ENCODE assay signal across 8 cellular contexts in the genomic region with DNA sequence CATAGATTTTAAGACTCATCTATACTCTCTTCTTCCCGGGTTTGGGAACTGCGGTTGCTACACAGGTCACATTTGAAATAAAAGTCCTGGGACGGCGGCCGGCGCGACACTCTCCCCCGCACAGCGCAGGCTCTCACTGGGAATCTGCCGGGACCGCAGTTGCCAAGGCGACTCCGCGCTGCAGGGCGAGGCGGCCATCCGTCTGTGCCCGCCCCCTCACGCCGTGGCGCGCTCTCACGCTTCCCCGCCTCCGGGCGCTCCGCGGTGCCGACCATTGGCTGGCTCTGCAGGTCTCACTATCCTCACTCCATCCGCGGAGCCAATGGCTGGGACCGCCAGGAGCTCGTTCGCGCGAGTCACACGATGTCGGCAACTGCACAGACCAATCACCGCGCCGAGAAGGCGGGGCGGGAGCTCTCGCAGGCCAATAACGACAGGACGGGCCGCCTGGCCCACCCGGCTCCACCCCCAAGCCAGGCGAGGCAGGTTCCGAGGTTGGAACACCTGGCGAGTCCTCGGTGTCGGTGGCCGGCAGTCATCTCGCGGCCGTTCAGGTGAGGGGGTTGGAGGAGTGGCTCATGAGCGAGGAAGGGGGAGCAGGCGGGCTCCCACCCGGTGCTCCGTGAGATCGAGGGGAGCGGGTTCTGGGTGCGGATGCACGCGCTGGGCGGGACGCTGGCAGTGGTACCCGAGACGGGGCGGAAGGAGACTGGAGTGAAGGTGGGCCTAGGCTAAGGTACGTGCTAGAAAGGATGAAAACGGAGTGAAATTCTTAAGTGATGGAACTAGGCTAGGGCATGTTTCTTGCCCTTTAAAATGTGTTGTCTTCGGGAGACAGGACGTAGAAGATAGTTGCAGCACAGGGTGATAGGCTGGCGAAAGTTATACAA. TPM values are rescaled to one million over a fixed set of nuclear protein-coding genes. Genes with fewer than 3 reads are reported as not detected.
DNase-seq lines count a peak whose midpoint lies in the region; ATAC-seq and TF ChIP-seq lines count a peak whose summit lies in the region.

A gene (plus strand): TSS at position 459 of the 890 bp plus-strand sequence. CDS start 5,702 bp downstream, outside the sequence.

- H3K4me1 ChIP-seq in upper lobe of right lung, result peaks cover 5% of the 10 kb centered on the region

- no peaks in the 10 kb centered on the region for H3K9me3 ChIP-seq in upper lobe of right lung

- intact Hi-C loops in T-helper 1 cell treated with Interleukin-12 subunit alpha and Interleukin-12 subunit beta and Interleukin-4 antibody, amounts not matched to agents 30 ng/mL and 1 ng/mL, for 36 hours (cut with micrococcal nuclease), result loop anchor here (1.0 to 5.0 kb wide), 9 partner anchors 26 to 1833 kb away; a partner anchor contains a TSS
- intact Hi-C loops in left cardiac atrium (cut with DNase I) (loop anchor here in 1 of 2 donors (10.0 kb wide), 1 partner anchor 123 kb away; a partner anchor contains a TSS), posterior vena cava (cut with DNase I) (loop anchor here in 1 of 2 donors (10.0 kb wide), 1 partner anchor 123 kb away; a partner anchor contains a TSS), upper lobe of right lung (cut with DNase I) (no loop called here)

- peak within 1 kb of the TSS; percentile 92 for H3K4me3 ChIP-seq in upper lobe of right lung

- H3K36me3 ChIP-seq in upper lobe of right lung, result peaks cover 7% of the 10 kb centered on the region

- peak within 1 kb of the TSS; percentile 88 for H3K27ac ChIP-seq in upper lobe of right lung

- DNase-seq in NCI-H1694 (lab: John Stamatoyannopoulos, UW) (peak; percentile 97), amygdala (lab: John Stamatoyannopoulos, UW) (peak; percentile 89 to 100 (median 99)), left cardiac atrium (peak; percentile 100), posterior vena cava (ENCODE audit: low spot score) (peak; percentile 100), upper lobe of right lung (peak; percentile 100)

- H3K27me3 ChIP-seq in upper lobe of right lung, result no peaks in the 10 kb centered on the region

- ATAC-seq in GM18498 (IDR thresholded peaks at IDR 0.05; ENCODE audit: unreplicated experiment), result peak; percentile 98
- ATAC-seq in HG02885 (IDR thresholded peaks at IDR 0.05; ENCODE audit: poor library complexity, unreplicated experiment), result peak; percentile 96
- ATAC-seq in left cardiac atrium, result peak; percentile 99
- peak; percentile 98 for ATAC-seq in upper lobe of right lung

- no peak for TF ChIP-seq CTCF in upper lobe of right lung (IDR thresholded peaks at IDR 0.05)

RNA-seq across cellular contexts. Expression of the gene that starts here (rescaled TPM):
- 52.8 and 53.9 TPM in 2 replicates for total RNA-seq in T-helper 1 cell treated with Interleukin-12 subunit alpha and Interleukin-12 subunit beta and Interleukin-4 antibody, amounts not matched to agents 30 ng/mL and 1 ng/mL, for 36 hours
- total RNA-seq in left cardiac atrium (10 to 100 TPM; 16.8 to 22.9 TPM), posterior vena cava (10 to 100 TPM; 21.5 to 26.8 TPM), upper lobe of right lung (213 TPM)

Comparison
In these comparisons a context has a peak if more than half of its experiments do, and no peak if none do; other contexts are left out.
1. Peak in every context shown above with its lines: DNase-seq, ATAC-seq, H3K4me3 ChIP-seq and H3K27ac ChIP-seq.